Comparison of ENCODE assay signal across 18 cellular contexts in the genomic region with DNA sequence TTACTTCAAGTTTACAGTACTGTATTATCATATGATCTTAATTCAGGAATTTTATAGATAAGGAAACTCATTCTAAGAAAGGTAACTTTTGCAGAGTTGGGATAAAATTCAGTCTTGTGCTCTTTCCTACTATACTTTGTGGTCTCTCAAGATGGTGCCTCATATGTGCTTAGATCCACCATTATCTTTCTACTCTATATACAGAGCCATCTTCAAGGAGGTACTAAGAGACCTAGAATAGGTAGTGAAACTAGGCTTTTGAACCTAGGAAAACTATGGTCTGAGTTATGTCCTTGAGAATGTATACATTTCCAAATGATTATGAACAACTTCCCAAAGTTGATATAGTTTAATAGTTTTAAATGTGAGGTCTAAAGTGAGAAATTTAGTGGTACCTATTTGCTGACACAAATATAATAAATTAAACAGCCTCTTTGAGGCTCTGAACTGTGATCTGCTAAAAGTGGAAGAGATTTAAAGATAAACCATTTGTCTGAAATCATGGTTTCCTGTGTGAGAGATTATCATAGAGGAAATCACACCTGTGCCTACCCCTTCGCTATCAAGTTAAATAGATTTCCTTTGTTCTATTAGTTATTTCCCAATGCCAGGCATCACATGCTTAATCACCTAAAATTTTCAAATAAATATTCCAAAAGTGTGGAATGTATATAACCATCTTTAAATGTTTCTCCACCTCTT. TPM values are rescaled to one million over a fixed set of nuclear protein-coding genes. Genes with fewer than 3 reads are reported as not detected.
DNase-seq lines count a peak whose midpoint lies in the region; ATAC-seq and TF ChIP-seq lines count a peak whose summit lies in the region.
"Had no signal": no experiment of that assay in that cellular context is flagged by ENCODE, and none has a peak within 500 bp of the region (broad histone marks: within the 10 kb centered on the region; RNA-seq: fewer than 3 reads in every experiment).

No MANE protein-coding gene starts in this region.

- no TSS peak for BruUV-seq in OCI-LY7 (replicated peaks; lab: Mats Ljungman, UMichigan)

- no peak overlapping the region for H2AFZ ChIP-seq in OCI-LY7 (ENCODE audit: low read length)
- H2AFZ ChIP-seq: PC-9 had no signal

- H3K4me1 Mint-ChIP-seq in activated CD4-positive, alpha-beta memory T cell treated with anti-CD3 and anti-CD28 coated beads, Interleukin-2, amount 10 ng/mL, durations not matched to agents 7 days and 5 days: peaks cover 49% of the 10 kb centered on the region
- peaks cover 52% of the 10 kb centered on the region for H3K4me1 Mint-ChIP-seq in activated CD4-positive, alpha-beta memory T cell treated with anti-CD3 and anti-CD28 coated beads for 36 hours (ENCODE audit: low read depth)
- H3K4me1 Mint-ChIP-seq in CD4-positive, alpha-beta memory T cell: peaks cover 30 to 59% (median 41%) of the 10 kb centered on the region in 4 donors
- peaks cover 39 to 47% of the 10 kb centered on the region in 2 donors for H3K4me1 Mint-ChIP-seq in effector memory CD8-positive, alpha-beta T cell (ENCODE audit: low read depth in 2 of 2)
- no peaks in the 10 kb centered on the region for H3K4me1 Mint-ChIP-seq in endothelial cell (ENCODE audit: unreplicated experiment)
- H3K4me1 Mint-ChIP-seq: H9 had no signal

- H3K27me3 ChIP-seq in CD4-positive, alpha-beta memory T cell (ENCODE audit: insufficient read depth, low read length): no peaks in the 10 kb centered on the region
- H3K27me3 ChIP-seq in H7 (ENCODE audit: control insufficient read depth, insufficient read depth, low read length): no peaks in the 10 kb centered on the region
- H3K27me3 ChIP-seq: MG63 had no signal

- no peaks in the 10 kb centered on the region for H4K20me1 ChIP-seq in OCI-LY7 (ENCODE audit: insufficient read depth, low read length)

- in situ Hi-C loops in G401 (cut with HindIII; ENCODE audit: low sequenced_read_pairs): no loop called here

- H3K9me2 ChIP-seq in OCI-LY7 (ENCODE audit: insufficient read depth, low read length): no peaks in the 10 kb centered on the region

- peaks cover 54% of the 10 kb centered on the region for H3K4me1 ChIP-seq in CD4-positive, alpha-beta memory T cell (ENCODE audit: insufficient read depth, low read length)
- peaks cover 19% of the 10 kb centered on the region for H3K4me1 ChIP-seq in OCI-LY7 (ENCODE audit: insufficient read depth, low read length, poor library complexity, severe bottlenecking)

- H3K9me3 Mint-ChIP-seq in activated CD4-positive, alpha-beta memory T cell treated with anti-CD3 and anti-CD28 coated beads, Interleukin-2, amount 10 ng/mL, durations not matched to agents 7 days and 5 days: no peaks in the 10 kb centered on the region
- H3K9me3 Mint-ChIP-seq in activated CD4-positive, alpha-beta memory T cell treated with anti-CD3 and anti-CD28 coated beads for 36 hours: no peaks in the 10 kb centered on the region
- H3K9me3 Mint-ChIP-seq in CD4-positive, alpha-beta memory T cell: no peaks in the 10 kb centered on the region
- H3K9me3 Mint-ChIP-seq in effector memory CD8-positive, alpha-beta T cell: no peaks in the 10 kb centered on the region
- no peaks in the 10 kb centered on the region for H3K9me3 Mint-ChIP-seq in endothelial cell (ENCODE audit: unreplicated experiment)
- H3K9me3 Mint-ChIP-seq: H9 had no signal

- H3K27me3 Mint-ChIP-seq in activated CD4-positive, alpha-beta memory T cell treated with anti-CD3 and anti-CD28 coated beads, Interleukin-2, amount 10 ng/mL, durations not matched to agents 7 days and 5 days: no peaks in the 10 kb centered on the region
- no peaks in the 10 kb centered on the region for H3K27me3 Mint-ChIP-seq in activated CD4-positive, alpha-beta memory T cell treated with anti-CD3 and anti-CD28 coated beads for 36 hours
- no peaks in the 10 kb centered on the region for H3K27me3 Mint-ChIP-seq in CD4-positive, alpha-beta memory T cell
- H3K27me3 Mint-ChIP-seq in effector memory CD8-positive, alpha-beta T cell: no peaks in the 10 kb centered on the region
- no peaks in the 10 kb centered on the region for H3K27me3 Mint-ChIP-seq in endothelial cell (ENCODE audit: unreplicated experiment)

- no peak overlapping the region for H3K4me3 ChIP-seq in CD4-positive, alpha-beta memory T cell (ENCODE audit: low read length in 2 of 2)
- H3K4me3 ChIP-seq in OCI-LY7 (ENCODE audit: low read depth, low read length, poor library complexity, severe bottlenecking) (no peak overlapping the region), H7 (ENCODE audit: insufficient read depth, low read depth, low read length) (no peak overlapping the region)
- H3K4me3 ChIP-seq: MG63, PC-9 had no signal

- H3K36me3 Mint-ChIP-seq in activated CD4-positive, alpha-beta memory T cell treated with anti-CD3 and anti-CD28 coated beads, Interleukin-2, amount 10 ng/mL, durations not matched to agents 7 days and 5 days (ENCODE audit: low read depth): peaks cover 65% of the 10 kb centered on the region
- peaks cover 41% of the 10 kb centered on the region for H3K36me3 Mint-ChIP-seq in activated CD4-positive, alpha-beta memory T cell treated with anti-CD3 and anti-CD28 coated beads for 36 hours
- peaks cover 33 to 46% of the 10 kb centered on the region in 2 donors for H3K36me3 Mint-ChIP-seq in CD4-positive, alpha-beta memory T cell
- H3K36me3 Mint-ChIP-seq in effector memory CD8-positive, alpha-beta T cell (ENCODE audit: insufficient read depth): peaks cover 26% of the 10 kb centered on the region
- peaks cover 13% of the 10 kb centered on the region for H3K36me3 Mint-ChIP-seq in endothelial cell (ENCODE audit: low read depth, unreplicated experiment)

- peaks cover 3% of the 10 kb centered on the region for H3K36me3 ChIP-seq in CD4-positive, alpha-beta memory T cell (ENCODE audit: insufficient read depth, low read length)
- H3K36me3 ChIP-seq in OCI-LY7 (ENCODE audit: insufficient read depth, low read length) (peaks cover 65% of the 10 kb centered on the region), H7 (replicated peaks; ENCODE audit: control insufficient read depth, insufficient read depth, low read length) (peaks cover 20% of the 10 kb centered on the region)

- TF ChIP-seq CTCF in OCI-LY7 (conservative IDR thresholded peaks at IDR 0.05; ENCODE audit: low read length) (no peak), endothelial cell (IDR thresholded peaks at IDR 0.05; ENCODE audit: unreplicated experiment) (no peak)

- no peak overlapping the region for H3K27ac ChIP-seq in CD4-positive, alpha-beta memory T cell (ENCODE audit: low read depth, low read length)
- peak overlapping the region; percentile 25 for H3K27ac ChIP-seq in OCI-LY7 (ENCODE audit: low read depth, low read length, poor library complexity, severe bottlenecking)
- H3K27ac ChIP-seq: KMS-11, PC-9 had no signal

- CTCF ChIA-PET in activated CD4-positive, alpha-beta memory T cell treated with anti-CD3 and anti-CD28 coated beads, Interleukin-2, amount 10 ng/mL, durations not matched to agents 7 days and 5 days (lab: Charles Lee): no interaction called here
- CTCF ChIA-PET in activated CD4-positive, alpha-beta memory T cell treated with anti-CD3 and anti-CD28 coated beads for 36 hours (lab: Charles Lee): no interaction called here
- CTCF ChIA-PET in CD4-positive, alpha-beta memory T cell (lab: Charles Lee; ENCODE audit: partially characterized antibody): no interaction called here
- CTCF ChIA-PET in OCI-LY7 (lab: Charles Lee; ENCODE audit: unreplicated experiment): no interaction called here

- intact Hi-C loops in activated CD4-positive, alpha-beta memory T cell treated with anti-CD3 and anti-CD28 coated beads for 36 hours (cut with micrococcal nuclease): no loop called here
- intact Hi-C loops in CD4-positive, alpha-beta memory T cell (cut with micrococcal nuclease): loop anchor here (1.0 kb wide), 1 partner anchor 27 kb away; a partner anchor contains a TSS
- intact Hi-C loops in OCI-LY7 (cut with micrococcal nuclease; ENCODE audit: unreplicated experiment): no loop called here

- DNase-seq in activated CD4-positive, alpha-beta memory T cell treated with anti-CD3 and anti-CD28 coated beads, Interleukin-2, amount 10 ng/mL, durations not matched to agents 7 days and 5 days: no peak
- DNase-seq in activated CD4-positive, alpha-beta memory T cell treated with anti-CD3 and anti-CD28 coated beads for 36 hours: no peak
- peak in 4 of 5 donors; percentile 24 to 41 (median 30) for DNase-seq in CD4-positive, alpha-beta memory T cell
- DNase-seq in OCI-LY7 (ENCODE audit: low spot score) (no peak), endothelial cell (ENCODE audit: low spot score) (no peak), G401 (ENCODE audit: low spot score) (no peak), H7 (no peak)
- DNase-seq in effector memory CD8-positive, alpha-beta T cell: no peak
- DNase-seq: C1 segment of cervical spinal cord, DMS79 treated with DMSO at 0.1 percent for 48 hours, H9, MG63, NCI-H1105, NCI-H1694 treated with DMSO at 0.1 percent for 48 hours, NCI-H345, NCI-H526 treated with DMSO at 0.1 percent for 48 hours, PC-9 had no signal

- peak overlapping the region; percentile 42 for H3K27ac Mint-ChIP-seq in activated CD4-positive, alpha-beta memory T cell treated with anti-CD3 and anti-CD28 coated beads, Interleukin-2, amount 10 ng/mL, durations not matched to agents 7 days and 5 days
- no peak overlapping the region for H3K27ac Mint-ChIP-seq in activated CD4-positive, alpha-beta memory T cell treated with anti-CD3 and anti-CD28 coated beads for 36 hours
- H3K27ac Mint-ChIP-seq in CD4-positive, alpha-beta memory T cell: peak overlapping the region in 2 of 7 donors; percentile 42 to 65
- peak overlapping the region in 1 of 2 donors; percentile 80 for H3K27ac Mint-ChIP-seq in effector memory CD8-positive, alpha-beta T cell
- H3K27ac Mint-ChIP-seq in endothelial cell (ENCODE audit: unreplicated experiment): no peak overlapping the region
- H3K27ac Mint-ChIP-seq: H9 had no signal

- H3K79me2 ChIP-seq in OCI-LY7 (ENCODE audit: insufficient read depth, low read depth, low read length): no peaks in the 10 kb centered on the region

- ATAC-seq in effector memory CD8-positive, alpha-beta T cell (replicated peaks): peak; percentile 96

- POLR2A ChIA-PET in activated CD4-positive, alpha-beta memory T cell treated with anti-CD3 and anti-CD28 coated beads, Interleukin-2, amount 10 ng/mL, durations not matched to agents 7 days and 5 days (lab: Charles Lee): interaction anchor here (1.7 kb wide), 1 partner anchor 24 kb away, joined by 3 read pairs; no protein-coding TSS in a partner anchor
- POLR2A ChIA-PET in activated CD4-positive, alpha-beta memory T cell treated with anti-CD3 and anti-CD28 coated beads for 36 hours (lab: Charles Lee): no interaction called here
- POLR2A ChIA-PET in CD4-positive, alpha-beta memory T cell (lab: Charles Lee; ENCODE audit: partially characterized antibody): no interaction called here
- POLR2A ChIA-PET in OCI-LY7 (lab: Charles Lee): no interaction called here

- peak overlapping the region; percentile 39; the same call in 1 of the 2 replicates for H3K4me2 ChIP-seq in OCI-LY7 (ENCODE audit: low read length)
- H3K4me2 ChIP-seq: KMS-11, PC-9 had no signal

- no peaks in the 10 kb centered on the region for H3K9me3 ChIP-seq in CD4-positive, alpha-beta memory T cell (ENCODE audit: control insufficient read depth in 1 of 2, low read length in 2 of 2)
- no peaks in the 10 kb centered on the region for H3K9me3 ChIP-seq in OCI-LY7 (ENCODE audit: low read length)
- H3K9me3 ChIP-seq: MG63 had no signal

- no peak overlapping the region for H3K4me3 Mint-ChIP-seq in activated CD4-positive, alpha-beta memory T cell treated with anti-CD3 and anti-CD28 coated beads, Interleukin-2, amount 10 ng/mL, durations not matched to agents 7 days and 5 days
- H3K4me3 Mint-ChIP-seq in activated CD4-positive, alpha-beta memory T cell treated with anti-CD3 and anti-CD28 coated beads for 36 hours: no peak overlapping the region
- H3K4me3 Mint-ChIP-seq in CD4-positive, alpha-beta memory T cell: peak overlapping the region in 7 of 8 donors; percentile 27 to 71 (median 58)
- peak overlapping the region; percentile 40 to 76 for H3K4me3 Mint-ChIP-seq in effector memory CD8-positive, alpha-beta T cell
- no peak overlapping the region for H3K4me3 Mint-ChIP-seq in endothelial cell (ENCODE audit: unreplicated experiment)
- H3K4me3 Mint-ChIP-seq: H9 had no signal

RNA-seq across cellular contexts. Expression of a gene that starts 27.2 kb away (rescaled TPM):
- 10 to 100 TPM; 86.8 to 93.1 TPM for total RNA-seq in activated CD4-positive, alpha-beta memory T cell treated with anti-CD3 and anti-CD28 coated beads, Interleukin-2, amount 10 ng/mL, durations not matched to agents 7 days and 5 days
- 10 to 100 TPM; 77.9 to 78.4 TPM for total RNA-seq in activated CD4-positive, alpha-beta memory T cell treated with anti-CD3 and anti-CD28 coated beads for 36 hours
- total RNA-seq in CD4-positive, alpha-beta memory T cell: 10 to 100 TPM; 21.8 to 23.8 TPM
- polyA plus RNA-seq in CD4-positive, alpha-beta memory T cell: 100 to 1,000 TPM in 1 of 2 donors, 10 to 100 TPM in 1; 64.4 to 150 TPM
- total RNA-seq in OCI-LY7 (2014; rRNA removed; shearing (Covaris generic)): 30.8 and 34.3 TPM in 2 replicates
- total RNA-seq in OCI-LY7 (2022) (49.2 and 54.4 TPM in 2 replicates), endothelial cell (ENCODE audit: unreplicated experiment) (50.6 TPM)
- 152 and 157 TPM in 2 replicates for total RNA-seq in G401 (2014; rRNA removed; shearing (Covaris generic))
- 112 and 123 TPM in 2 replicates for total RNA-seq in H7 (2014; rRNA removed; shearing (Covaris generic))

Comparison
In these comparisons a context has a peak if more than half of its experiments do, and no peak if none do; other contexts are left out.
1. DNase-seq: peak in CD4-positive, alpha-beta memory T cell (4 of 5); none in activated CD4-positive, alpha-beta memory T cell treated with anti-CD3 and anti-CD28 coated beads, Interleukin-2, amount 10 ng/mL, durations not matched to agents 7 days and 5 days (single experiment), activated CD4-positive, alpha-beta memory T cell treated with anti-CD3 and anti-CD28 coated beads for 36 hours (single experiment), OCI-LY7 (single experiment), effector memory CD8-positive, alpha-beta T cell (0 of 3), endothelial cell (single experiment), G401 (single experiment) and H7 (single experiment).
2. H3K4me3 Mint-ChIP-seq: peak in CD4-positive, alpha-beta memory T cell (7 of 8) and effector memory CD8-positive, alpha-beta T cell (2 of 2); none in activated CD4-positive, alpha-beta memory T cell treated with anti-CD3 and anti-CD28 coated beads, Interleukin-2, amount 10 ng/mL, durations not matched to agents 7 days and 5 days (single experiment), activated CD4-positive, alpha-beta memory T cell treated with anti-CD3 and anti-CD28 coated beads for 36 hours (single experiment) and endothelial cell (single experiment).